8 cellular contexts compared by ENCODE assay signal in the genomic region with DNA sequence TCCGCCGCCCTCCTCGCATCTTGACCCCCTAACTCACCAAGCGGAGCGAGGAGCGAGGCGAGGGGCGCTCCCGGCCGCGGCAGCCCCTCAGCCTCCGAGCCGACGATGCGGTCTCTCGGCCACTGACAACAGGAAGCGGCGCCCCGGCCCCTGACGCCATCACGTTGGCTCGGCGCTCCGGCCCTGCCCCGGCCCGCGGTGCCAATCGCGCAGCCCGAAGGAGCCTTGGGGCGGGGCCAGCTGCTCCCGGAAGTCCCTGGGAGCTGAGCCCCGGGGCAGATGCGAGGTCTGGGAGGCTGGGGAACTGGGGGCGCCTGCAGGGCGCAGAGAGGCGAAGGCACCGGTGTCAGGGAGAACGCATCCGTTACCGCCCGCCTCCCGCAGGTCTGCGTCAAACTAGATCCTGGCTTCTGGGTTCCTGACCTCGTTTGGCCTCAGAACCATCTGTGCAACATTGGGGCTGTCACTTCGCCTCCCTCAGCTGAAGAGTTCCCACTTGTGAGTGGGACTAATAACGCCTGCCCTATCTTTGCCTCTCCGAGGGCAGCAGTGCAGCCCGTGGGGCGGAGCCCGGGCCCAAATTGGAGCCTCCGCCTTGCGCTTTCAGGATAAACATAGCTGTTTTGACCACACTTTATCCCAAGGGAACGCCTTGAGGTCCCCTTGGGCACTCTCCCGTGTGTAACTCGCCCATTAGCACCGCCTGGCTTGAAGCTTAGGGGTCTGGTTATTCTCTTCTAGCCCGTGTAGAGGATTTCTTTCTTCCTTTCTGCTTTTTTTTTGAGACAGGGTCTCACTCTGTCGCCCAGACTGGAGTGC. TPM values are rescaled to one million over a fixed set of nuclear protein-coding genes. Genes with fewer than 3 reads are reported as not detected.
DNase-seq lines count a peak whose midpoint lies in the region; ATAC-seq and TF ChIP-seq lines count a peak whose summit lies in the region.
"Not testable (repeated sequence)": the region's sequence is repeated elsewhere in the genome, so short reads cannot be mapped to it uniquely, and the experiment has no call there.

A gene (minus strand): TSS at position 107 of the 819 bp plus-strand sequence. CDS start 8,237 bp downstream, outside the sequence.

- not testable (repeated sequence) for TF ChIP-seq CTCF in PC-9 (conservative IDR thresholded peaks at IDR 0.05); epithelial cell of proximal tubule (conservative IDR thresholded peaks at IDR 0.05; ENCODE audit: low read depth, low read length); mucosa of descending colon (IDR thresholded peaks at IDR 0.05)

- H3K4me3 Mint-ChIP-seq in IgD-negative memory B cell = peak within 1 kb of the TSS; percentile 85 to 96 (median 92)

- not testable (repeated sequence) for H3K9me2 ChIP-seq in PC-9 (ENCODE audit: insufficient read depth)

- H3F3A ChIP-seq in PC-9 (ENCODE audit: insufficient read depth, low read depth) = not testable (repeated sequence)

- peak within 1 kb of the TSS; percentile 84 for H3K4me3 ChIP-seq in PC-9
- H3K4me3 ChIP-seq in epithelial cell of proximal tubule (ENCODE audit: low read depth, low read length) = peak within 1 kb of the TSS; percentile 64
- peak within 1 kb of the TSS; percentile 51 for H3K4me3 ChIP-seq in mucosa of descending colon

- not testable (repeated sequence) for H4K20me1 ChIP-seq in PC-9 (ENCODE audit: insufficient read depth)

- peak; percentile 30 for DNase-seq in DMS153 (lab: John Stamatoyannopoulos, UW)
- peak; percentile 66 to 87 for DNase-seq in PC-9
- peak; percentile 81 for DNase-seq in activated T-cell treated with anti-CD3 and anti-CD28 coated beads, Interleukin-2, amount 50 U/mL, for 1 hour
- DNase-seq in epithelial cell of proximal tubule (ENCODE audit: low read depth) = not testable (repeated sequence)
- DNase-seq in mucosa of descending colon = peak; percentile 88 to 95 (median 93)
- peak; percentile 78 to 81 for DNase-seq in stimulated activated CD8-positive, alpha-beta memory T cell treated with anti-CD3 and anti-CD28 coated beads, Interleukin-2, amount 100 ng/mL, for 48 hours (ENCODE audit: low read depth in 2 of 2)

- H3K27me3 ChIP-seq in PC-9 (ENCODE audit: insufficient read depth, low read depth) = not testable (repeated sequence)

- TSS peak; percentile 69 for BruUV-seq in PC-9 (replicated peaks; lab: Mats Ljungman, UMichigan)

- peaks cover 11 to 15% (median 12%) of the 10 kb centered on the region in 3 donors for H3K4me1 Mint-ChIP-seq in IgD-negative memory B cell

- not testable (repeated sequence) for H3K36me3 ChIP-seq in PC-9 (ENCODE audit: low read depth); mucosa of descending colon (ENCODE audit: low read depth)

- CTCF ChIA-PET in PC-9 (lab: Charles Lee) = not testable (repeated sequence)

- not testable (repeated sequence) for H3K36me3 Mint-ChIP-seq in IgD-negative memory B cell

- H3K4me1 ChIP-seq in PC-9 (replicated peaks; ENCODE audit: insufficient read depth) = peaks cover 32% of the 10 kb centered on the region
- not testable (repeated sequence) for H3K4me1 ChIP-seq in mucosa of descending colon (ENCODE audit: low read depth)

- peak; percentile 90 for ATAC-seq in GM21576 (IDR thresholded peaks at IDR 0.05; ENCODE audit: unreplicated experiment)
- ATAC-seq in mucosa of descending colon = peak; percentile 96

- H3K27me3 Mint-ChIP-seq in IgD-negative memory B cell = not testable (repeated sequence)

- peak within 1 kb of the TSS; percentile 24; the same call in 1 of the 2 replicates for H3K27ac ChIP-seq in PC-9

- peak within 1 kb of the TSS; percentile 82 for H2AFZ ChIP-seq in PC-9

- not testable (repeated sequence) for H3K9me3 ChIP-seq in PC-9 (ENCODE audit: insufficient read depth, low read depth); mucosa of descending colon

- H3K79me2 ChIP-seq in PC-9 (ENCODE audit: low read depth) = peaks cover 27% of the 10 kb centered on the region

- POLR2A ChIA-PET in PC-9 (lab: Charles Lee; ENCODE audit: unreplicated experiment) = interaction anchor here (0.6 kb wide), 1 partner anchor 1284 kb away, joined by 4 read pairs; no protein-coding TSS in a partner anchor

- H3K9me3 Mint-ChIP-seq in IgD-negative memory B cell = not testable (repeated sequence)

- intact Hi-C loops in PC-9 (cut with micrococcal nuclease; ENCODE audit: unreplicated experiment); mucosa of descending colon (cut with DNase I, micrococcal nuclease): not testable (repeated sequence)

- peak within 1 kb of the TSS; percentile 97 for H3K4me2 ChIP-seq in PC-9

- peak within 1 kb of the TSS; percentile 86 to 93 (median 89) for H3K27ac Mint-ChIP-seq in IgD-negative memory B cell

RNA-seq across cellular contexts. Expression of the gene that starts here (rescaled TPM):
- polyA plus RNA-seq in IgD-negative memory B cell = 15.8 TPM
- total RNA-seq in PC-9 (2021) = 42.5 and 49.6 TPM in 2 replicates
- 14.8 and 15.9 TPM in 2 replicates for total RNA-seq in epithelial cell of proximal tubule
- 10 to 100 TPM; 59.1 to 71.3 (median 68.7) TPM for total RNA-seq in mucosa of descending colon
